Comparison of ENCODE assay signal across 18 cellular contexts in genomic region chr12:81255456-81255855, GRCh38.
"Had no signal": no experiment of that assay in that cellular context is flagged by ENCODE, and none has a peak within 500 bp of the region (broad histone marks: within the 10 kb centered on the region; RNA-seq: fewer than 3 reads in every experiment).

No MANE protein-coding gene starts in this region.

- DNase-seq: activated T-cell treated with anti-CD3 and anti-CD28 coated beads, Interleukin-2, amount 50 U/mL, for 24 hours; dorsolateral prefrontal cortex; effector memory CD8-positive, alpha-beta T cell; hippocampal formation; left colon; nucleus accumbens; retina; stimulated activated CD4-positive, alpha-beta T cell treated with anti-CD3 and anti-CD28 coated beads, Interleukin-2, amount 100 ng/mL, for 48 hours; stimulated activated CD8-positive, alpha-beta memory T cell treated with anti-CD3 and anti-CD28 coated beads, Interleukin-4, amount 100 ng/mL, for 48 hours; stimulated activated naive B cell treated with anti-CD40 and anti-IgM and Interleukin-4, amounts not matched to agents 10 μg/mL and 1 μg/mL and 100 μg/mL, for 72 hours; T-helper 9 cell had no signal

- H3K27ac ChIP-seq: esophagus muscularis mucosa, thoracic aorta had no signal

- H3K27ac Mint-ChIP-seq: activated naive CD4-positive, alpha-beta T cell treated with anti-CD3 and anti-CD28 coated beads, Interleukin-2, amount 50 U/mL, for 72 hours; activated T-cell treated with anti-CD3 and anti-CD28 coated beads, Interleukin-2, amount 50 U/mL, for 24 hours; activated T-helper 17 cell treated with anti-CD3 and anti-CD28 coated beads, Interleukin-2, amount 50 U/mL, for 72 hours; effector memory CD8-positive, alpha-beta T cell; memory B cell; stimulated activated naive B cell treated with anti-CD40 and anti-IgM and Interleukin-4, amounts not matched to agents 10 μg/mL and 1 μg/mL and 100 μg/mL, for 72 hours had no signal

- H3K4me1 Mint-ChIP-seq: activated T-helper 17 cell treated with anti-CD3 and anti-CD28 coated beads, Interleukin-2, amount 50 U/mL, for 72 hours; central memory CD8-positive, alpha-beta T cell; memory B cell; nephron; stimulated activated naive B cell treated with anti-CD40 and anti-IgM and Interleukin-4, amounts not matched to agents 10 μg/mL and 1 μg/mL and 100 μg/mL, for 72 hours had no signal

- H3K9me3 ChIP-seq: esophagus muscularis mucosa, thoracic aorta had no signal

- H3K36me3 Mint-ChIP-seq: activated naive CD4-positive, alpha-beta T cell treated with anti-CD3 and anti-CD28 coated beads, Interleukin-2, amount 50 U/mL, for 72 hours; memory B cell; stimulated activated naive B cell treated with anti-CD40 and anti-IgM and Interleukin-4, amounts not matched to agents 10 μg/mL and 1 μg/mL and 100 μg/mL, for 72 hours had no signal

- H3K9me3 Mint-ChIP-seq: activated T-cell treated with anti-CD3 and anti-CD28 coated beads, Interleukin-2, amount 50 U/mL, for 24 hours; nephron had no signal

- H3K4me3 Mint-ChIP-seq: activated T-cell treated with anti-CD3 and anti-CD28 coated beads, Interleukin-2, amount 50 U/mL, for 24 hours; activated T-helper 17 cell treated with anti-CD3 and anti-CD28 coated beads, Interleukin-2, amount 50 U/mL, for 72 hours; central memory CD8-positive, alpha-beta T cell; effector memory CD8-positive, alpha-beta T cell; memory B cell; nephron; stimulated activated naive B cell treated with anti-CD40 and anti-IgM and Interleukin-4, amounts not matched to agents 10 μg/mL and 1 μg/mL and 100 μg/mL, for 72 hours had no signal

- H3K27me3 Mint-ChIP-seq: activated T-cell treated with anti-CD3 and anti-CD28 coated beads, Interleukin-2, amount 50 U/mL, for 24 hours; activated T-helper 17 cell treated with anti-CD3 and anti-CD28 coated beads, Interleukin-2, amount 50 U/mL, for 72 hours; central memory CD8-positive, alpha-beta T cell; effector memory CD8-positive, alpha-beta T cell; memory B cell; stimulated activated naive B cell treated with anti-CD40 and anti-IgM and Interleukin-4, amounts not matched to agents 10 μg/mL and 1 μg/mL and 100 μg/mL, for 72 hours had no signal

- H3K4me3 ChIP-seq: dorsolateral prefrontal cortex, esophagus muscularis mucosa, thoracic aorta had no signal

- H3K4me1 ChIP-seq: esophagus muscularis mucosa had no signal

- H3K27me3 ChIP-seq: dorsolateral prefrontal cortex, esophagus muscularis mucosa had no signal
